Comparison of ENCODE assay signal across 22 cellular contexts in genomic region chr2:240597054-240597418, GRCh38. TPM values are rescaled to one million over a fixed set of nuclear protein-coding genes. Genes with fewer than 3 reads are reported as not detected.
DNase-seq lines count a peak whose midpoint lies in the region; ATAC-seq and TF ChIP-seq lines count a peak whose summit lies in the region.
"Had no signal": no experiment of that assay in that cellular context is flagged by ENCODE, and none has a peak within 500 bp of the region (broad histone marks: within the 10 kb centered on the region; RNA-seq: fewer than 3 reads in every experiment).

No MANE protein-coding gene starts in this region.

- H3K36me3 Mint-ChIP-seq in WTC11 (no peaks in the 10 kb centered on the region), osteocyte (ENCODE audit: unreplicated experiment) (no peaks in the 10 kb centered on the region)

- H3K27me3 ChIP-seq in right atrium auricular region (no peaks in the 10 kb centered on the region), lower lobe of right lung (ENCODE audit: low read depth) (no peaks in the 10 kb centered on the region), upper lobe of right lung (no peaks in the 10 kb centered on the region)
- H3K27me3 ChIP-seq: foreskin keratinocyte, pancreas had no signal

- H3K4me1 ChIP-seq in right atrium auricular region (peaks cover 0 to 42% of the 10 kb centered on the region in 2 donors), lower lobe of right lung (no peaks in the 10 kb centered on the region), upper lobe of right lung (no peaks in the 10 kb centered on the region)
- H3K4me1 ChIP-seq: foreskin keratinocyte, pancreas had no signal

- intact Hi-C loops in Right ventricle myocardium inferior (cut with DNase I) (loop anchor here (5.0 to 10.0 kb wide), 3 partner anchors 40 to 362 kb away; partner anchors contain the start of gene ANKMY1), lower lobe of right lung (cut with DNase I) (no loop called here), upper lobe of right lung (cut with DNase I) (no loop called here)

- H3K9me3 Mint-ChIP-seq in WTC11 (no peaks in the 10 kb centered on the region), osteocyte (ENCODE audit: unreplicated experiment) (no peaks in the 10 kb centered on the region)
- H3K9me3 Mint-ChIP-seq: activated CD4-positive, alpha-beta T cell treated with anti-CD3 and anti-CD28 coated beads, Interleukin-2, amount 10 ng/mL, durations not matched to agents 7 days and 5 days; brain; nephron had no signal

- H3K4me1 Mint-ChIP-seq in WTC11 (no peaks in the 10 kb centered on the region), osteocyte (ENCODE audit: unreplicated experiment) (no peaks in the 10 kb centered on the region)
- H3K4me1 Mint-ChIP-seq: activated CD4-positive, alpha-beta T cell treated with anti-CD3 and anti-CD28 coated beads, Interleukin-2, amount 10 ng/mL, durations not matched to agents 7 days and 5 days; brain; nephron had no signal

- H3K36me3 ChIP-seq in right atrium auricular region: peaks cover 18% of the 10 kb centered on the region
- H3K36me3 ChIP-seq in lower lobe of right lung: peaks cover 74% of the 10 kb centered on the region
- peaks cover 36% of the 10 kb centered on the region for H3K36me3 ChIP-seq in upper lobe of right lung

- H3K9me3 ChIP-seq in right atrium auricular region (no peaks in the 10 kb centered on the region), lower lobe of right lung (no peaks in the 10 kb centered on the region), upper lobe of right lung (no peaks in the 10 kb centered on the region)
- H3K9me3 ChIP-seq: pancreas had no signal

- no peak for TF ChIP-seq CTCF in right atrium auricular region (IDR thresholded peaks at IDR 0.05)
- TF ChIP-seq CTCF in WTC11 (IDR thresholded peaks at IDR 0.05): no peak
- TF ChIP-seq CTCF in lower lobe of right lung (IDR thresholded peaks at IDR 0.05): no peak
- no peak for TF ChIP-seq CTCF in upper lobe of right lung (IDR thresholded peaks at IDR 0.05)
- TF ChIP-seq CTCF in osteocyte (IDR thresholded peaks at IDR 0.05): no peak

- H3K27ac Mint-ChIP-seq in WTC11 (no peak overlapping the region), osteocyte (ENCODE audit: unreplicated experiment) (no peak overlapping the region)
- H3K27ac Mint-ChIP-seq: activated CD4-positive, alpha-beta T cell treated with anti-CD3 and anti-CD28 coated beads, Interleukin-2, amount 10 ng/mL, durations not matched to agents 7 days and 5 days; brain; nephron had no signal

- CTCF ChIA-PET in WTC11 (lab: Charles Lee): no interaction called here

- ATAC-seq in Right ventricle myocardium inferior: no peak
- no peak for ATAC-seq in WTC11
- no peak for ATAC-seq in lower lobe of right lung
- no peak for ATAC-seq in upper lobe of right lung
- no peak for ATAC-seq in GM19397 (IDR thresholded peaks at IDR 0.05; ENCODE audit: unreplicated experiment)
- no peak for ATAC-seq in HG03457 (IDR thresholded peaks at IDR 0.05; ENCODE audit: unreplicated experiment)
- ATAC-seq: esophagus mucosa, foreskin keratinocyte, left colon, SK-N-SH treated with all-trans-retinoic acid at 6 μM for 48 hours had no signal

- H3K4me3 ChIP-seq in right atrium auricular region: no peak overlapping the region
- no peak overlapping the region for H3K4me3 ChIP-seq in lower lobe of right lung
- no peak overlapping the region for H3K4me3 ChIP-seq in upper lobe of right lung
- H3K4me3 ChIP-seq: pancreas had no signal

- POLR2A ChIA-PET in WTC11 (lab: Charles Lee): no interaction called here

- DNase-seq in Right ventricle myocardium inferior (ENCODE audit: missing footprints): peak; percentile 43
- DNase-seq in right atrium auricular region (ENCODE audit: low spot score): no peak
- peak; percentile 6 for DNase-seq in WTC11 (ENCODE audit: low spot score)
- peak; percentile 39 for DNase-seq in lower lobe of right lung
- DNase-seq in upper lobe of right lung: peak; percentile 61
- DNase-seq in osteocyte (ENCODE audit: extremely low spot score, unreplicated experiment): no peak
- DNase-seq: ACHN; activated CD4-positive, alpha-beta T cell treated with anti-CD3 and anti-CD28 coated beads, Interleukin-2, amount 10 ng/mL, durations not matched to agents 7 days and 5 days; effector memory CD4-positive, alpha-beta T cell; foreskin keratinocyte; Karpas-422; NCI-H1694; NCI-H524 treated with DMSO at 0.1 percent for 48 hours; RPMI8226 had no signal

- H3K27ac ChIP-seq in right atrium auricular region: peak overlapping the region in 1 of 2 donors; percentile 68
- no peak overlapping the region for H3K27ac ChIP-seq in lower lobe of right lung
- no peak overlapping the region for H3K27ac ChIP-seq in upper lobe of right lung
- H3K27ac ChIP-seq: foreskin keratinocyte, pancreas had no signal

- no peaks in the 10 kb centered on the region for H3K27me3 Mint-ChIP-seq in WTC11 (ENCODE audit: low read depth)
- no peaks in the 10 kb centered on the region for H3K27me3 Mint-ChIP-seq in osteocyte (ENCODE audit: unreplicated experiment)
- H3K27me3 Mint-ChIP-seq: activated CD4-positive, alpha-beta T cell treated with anti-CD3 and anti-CD28 coated beads, Interleukin-2, amount 10 ng/mL, durations not matched to agents 7 days and 5 days; brain had no signal

- H3K4me3 Mint-ChIP-seq in WTC11 (no peak overlapping the region), osteocyte (ENCODE audit: unreplicated experiment) (no peak overlapping the region)
- H3K4me3 Mint-ChIP-seq: activated CD4-positive, alpha-beta T cell treated with anti-CD3 and anti-CD28 coated beads, Interleukin-2, amount 10 ng/mL, durations not matched to agents 7 days and 5 days; brain; nephron had no signal

TF ChIP-seq in WTC11, 78 proteins besides CTCF, POLR2A, EP300 and RAD21:
- TF ChIP-seq JUN (CRISPR knock-in tag; IDR thresholded peaks at IDR 0.05): no peak
- TF ChIP-seq JAZF1 (CRISPR knock-in tag; IDR thresholded peaks at IDR 0.05): no peak
- TF ChIP-seq ZNF671 (CRISPR knock-in tag; IDR thresholded peaks at IDR 0.05): no peak
- no peak for TF ChIP-seq ZNF512 (CRISPR knock-in tag; IDR thresholded peaks at IDR 0.05; ENCODE audit: borderline replicate concordance)
- no peak for TF ChIP-seq ATF3 (CRISPR knock-in tag; conservative IDR thresholded peaks at IDR 0.05)
- TF ChIP-seq ELF4 (CRISPR knock-in tag; IDR thresholded peaks at IDR 0.05; ENCODE audit: low read depth): no peak
- no peak for TF ChIP-seq IRF2 (CRISPR knock-in tag; IDR thresholded peaks at IDR 0.05; ENCODE audit: borderline replicate concordance, low read depth)
- no peak for TF ChIP-seq OVOL2 (CRISPR knock-in tag; IDR thresholded peaks at IDR 0.05; ENCODE audit: borderline replicate concordance)
- TF ChIP-seq FOXK1 (CRISPR knock-in tag; IDR thresholded peaks at IDR 0.05): no peak
TF ChIP-seq in WTC11: peak in this region for 0.

RNA-seq across cellular contexts. Expression of gene CAPN10, which starts 10.5 kb away (rescaled TPM):
- total RNA-seq in Right ventricle myocardium inferior: 51.8 TPM
- 10 to 100 TPM; 14.1 to 14.6 TPM for total RNA-seq in right atrium auricular region
- total RNA-seq in WTC11 (2021): 51.4 to 61.3 TPM (median 54.6 TPM) in 3 replicates
- total RNA-seq in lower lobe of right lung: 37.2 TPM
- total RNA-seq in upper lobe of right lung: 31.8 TPM
- 37.7 and 40.3 TPM in 2 replicates for total RNA-seq in osteocyte

RNA-seq across cellular contexts. Expression of gene GPR35, which starts 28.2 kb away (rescaled TPM):
- total RNA-seq in Right ventricle myocardium inferior (2.2 TPM), right atrium auricular region (under 1 TPM; 0.56 to 0.86 TPM), WTC11 (2021) (0.22 to 0.60 TPM (median 0.46 TPM) in 3 replicates), lower lobe of right lung (4.7 TPM), upper lobe of right lung (3.4 TPM), osteocyte (2.5 and 3.6 TPM in 2 replicates)

RNA-seq across cellular contexts. Expression of gene RNPEPL1, which starts 28.8 kb away (rescaled TPM):
- total RNA-seq in Right ventricle myocardium inferior (98.4 TPM), right atrium auricular region (10 to 100 TPM; 62.0 to 76.3 TPM), WTC11 (2021) (18.8 to 20.5 TPM (median 19.4 TPM) in 3 replicates), lower lobe of right lung (102 TPM), upper lobe of right lung (88.6 TPM), osteocyte (56.5 and 64.0 TPM in 2 replicates)

RNA-seq across cellular contexts. Expression of gene DUSP28, which starts 36.9 kb away (rescaled TPM):
- total RNA-seq in Right ventricle myocardium inferior (14.4 TPM), right atrium auricular region (10 to 100 TPM; 12.0 to 17.5 TPM), WTC11 (2021) (2.2 to 2.3 TPM (median 2.2 TPM) in 3 replicates), lower lobe of right lung (5.7 TPM), upper lobe of right lung (5.3 TPM), osteocyte (3.8 and 5.9 TPM in 2 replicates)

RNA-seq across cellular contexts. Expression of gene ANKMY1, which starts 39.2 kb away (rescaled TPM):
- total RNA-seq in Right ventricle myocardium inferior (5.9 TPM), right atrium auricular region (1 to 10 TPM; 3.7 to 7.9 TPM), WTC11 (2021) (4.6 to 7.8 TPM (median 5.2 TPM) in 3 replicates), lower lobe of right lung (29.3 TPM), upper lobe of right lung (19.3 TPM), osteocyte (16.9 and 28.5 TPM in 2 replicates)

Comparison
In these comparisons a context has a peak if more than half of its experiments do, and no peak if none do; other contexts are left out.
1. DNase-seq: peak in Right ventricle myocardium inferior (single experiment), WTC11 (single experiment), lower lobe of right lung (single experiment) and upper lobe of right lung (single experiment); none in right atrium auricular region (single experiment) and osteocyte (single experiment).